ENCODE assay signal across 8 cellular contexts in genomic region chr16:8634991-8635736, GRCh38. TPM values are rescaled to one million over a fixed set of nuclear protein-coding genes. Genes with fewer than 3 reads are reported as not detected.
DNase-seq lines count a peak whose midpoint lies in the region; ATAC-seq, FAIRE-seq and TF ChIP-seq lines count a peak whose summit lies in the region.

No MANE protein-coding gene starts in this region.

- CTCF ChIA-PET in GM10248 (lab: Yijun Ruan, JAX) = interaction anchor here (1.2 to 2.5 kb wide), 6 partner anchors 10 to 68 kb away, joined by 3 to 8 read pairs (median 4); no protein-coding TSS in a partner anchor

- no peak overlapping the region for H3K4me3 ChIP-seq in HAP-1
- no peak overlapping the region for H3K4me3 ChIP-seq in astrocyte of the cerebellum (ENCODE audit: low read depth, low read length)

- no peak for ATAC-seq in HG03457 (IDR thresholded peaks at IDR 0.05; ENCODE audit: unreplicated experiment)

- FAIRE-seq in GM12892 (lab: Jason Lieb, UNC) = no peak

- H3K9me3 ChIP-seq in HAP-1 = no peaks in the 10 kb centered on the region

- H3K4me1 ChIP-seq in HAP-1 = no peaks in the 10 kb centered on the region

- H3K36me3 ChIP-seq in HAP-1 (replicated peaks) = peaks cover 67% of the 10 kb centered on the region

- POLR2A ChIA-PET in GM10248 (lab: Yijun Ruan, JAX) = no interaction called here

- no peaks in the 10 kb centered on the region for H3K27me3 ChIP-seq in HAP-1 (ENCODE audit: low read depth)

- TF ChIP-seq POLR2A in GM12892 (IDR thresholded peaks at IDR 0.05; ENCODE audit: low read depth, low read length) = no peak

- in situ Hi-C loops in HAP-1 (cut with MboI; ENCODE audit: low sequenced_read_pairs) = no loop called here
- in situ Hi-C loops in astrocyte of the cerebellum (cut with HindIII; ENCODE audit: low sequenced_read_pairs) = loop anchor here (5.0 kb wide), 1 partner anchor 68 kb away; no protein-coding TSS in a partner anchor

- TF ChIP-seq CTCF in astrocyte of the cerebellum (IDR thresholded peaks at IDR 0.05; ENCODE audit: low read depth, low read length, missing control alignments) = peak; percentile 90
- no peak for TF ChIP-seq CTCF in GM10248 (IDR thresholded peaks at IDR 0.05; ENCODE audit: control extremely low read depth, extremely low read depth, low read depth, missing control alignments)

- DNase-seq in AG08396 (ENCODE audit: low spot score) = peak; percentile 43
- DNase-seq in HAP-1 (ENCODE audit: low spot score in 2 of 2) = peak; percentile 34 to 66
- DNase-seq in astrocyte of the cerebellum (ENCODE audit: low read depth) = no peak
- peak; percentile 45 for DNase-seq in iris pigment epithelial cell (ENCODE audit: low read depth)
- DNase-seq in stimulated activated CD4-positive, alpha-beta T cell treated with anti-CD3 and anti-CD28 coated beads, Interleukin-2, amount 100 ng/mL, for 48 hours = no peak
- DNase-seq in GM12892 (ENCODE audit: insufficient read length) = no peak
- no peak for DNase-seq in GM10248 (ENCODE audit: extremely low spot score)

RNA-seq across cellular contexts. Expression of gene METTL22, which starts 13.7 kb away (rescaled TPM):
- 18.0 TPM for polyA plus RNA-seq in GM12892 (2012; ENCODE audit: missing spikeins)

RNA-seq across cellular contexts. Expression of gene ABAT, which starts 39.3 kb away (rescaled TPM):
- 3.3 TPM for polyA plus RNA-seq in GM12892 (2012; ENCODE audit: missing spikeins)

RNA-seq across cellular contexts. Expression of gene TMEM114, which starts 44.9 kb away (rescaled TPM):
- polyA plus RNA-seq in GM12892 (2012; ENCODE audit: missing spikeins) = not detected

Comparison
In these comparisons a context has a peak if more than half of its experiments do, and no peak if none do; other contexts are left out.
1. DNase-seq: peak in AG08396 (single experiment), HAP-1 (2 of 2) and iris pigment epithelial cell (single experiment); none in astrocyte of the cerebellum (single experiment), stimulated activated CD4-positive, alpha-beta T cell treated with anti-CD3 and anti-CD28 coated beads, Interleukin-2, amount 100 ng/mL, for 48 hours (0 of 2), GM12892 (single experiment) and GM10248 (single experiment).